18 cellular contexts compared by ENCODE assay signal in the genomic region with DNA sequence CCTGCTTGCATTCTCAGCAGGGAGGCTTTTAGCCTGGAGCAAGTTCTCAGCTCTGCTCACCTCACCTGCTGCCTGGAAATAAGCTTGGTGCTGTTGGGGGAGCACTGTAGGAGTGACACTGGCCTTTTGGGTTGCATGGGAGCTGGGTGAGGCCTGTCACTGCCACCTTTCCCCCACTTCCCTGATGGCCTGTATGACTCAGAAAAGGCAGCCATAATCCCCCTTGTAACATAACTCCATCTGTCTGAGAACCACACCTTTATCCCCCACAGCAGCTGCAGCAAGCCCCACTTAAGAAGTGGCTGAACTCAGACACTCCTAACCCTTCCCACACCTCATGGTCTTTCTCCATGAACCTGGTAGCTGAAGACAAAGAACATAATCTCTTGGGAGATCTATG.
"Had no signal": no experiment of that assay in that cellular context is flagged by ENCODE, and none has a peak within 500 bp of the region (broad histone marks: within the 10 kb centered on the region; RNA-seq: fewer than 3 reads in every experiment).

No MANE protein-coding gene starts in this region.

- H3K4me3 Mint-ChIP-seq: activated CD4-positive, alpha-beta T cell treated with anti-CD3 and anti-CD28 coated beads for 36 hours; activated CD8-positive, alpha-beta T cell treated with anti-CD3 and anti-CD28 coated beads for 36 hours; activated naive CD4-positive, alpha-beta T cell treated with anti-CD3 and anti-CD28 coated beads for 36 hours; neural crest cell; stimulated activated naive CD8-positive, alpha-beta T cell treated with anti-CD3 and anti-CD28 coated beads, Interleukin-15, Interleukin-2, amounts not matched to agents 100 ng/mL and 50 ng/mL, for 24 hours had no signal

- H3K27me3 ChIP-seq: cardiac muscle cell, gastroesophageal sphincter, pancreas, upper lobe of left lung had no signal

- H3K4me1 ChIP-seq: gastroesophageal sphincter, left ventricle myocardium inferior, pancreas, upper lobe of left lung had no signal

- H3K27ac ChIP-seq: cardiac muscle cell, coronary artery, gastroesophageal sphincter, left ventricle myocardium inferior, pancreas, upper lobe of left lung, VCaP had no signal

- H3K27ac Mint-ChIP-seq: activated CD4-positive, alpha-beta T cell treated with anti-CD3 and anti-CD28 coated beads for 36 hours; activated CD8-positive, alpha-beta T cell treated with anti-CD3 and anti-CD28 coated beads for 36 hours; activated naive CD4-positive, alpha-beta T cell treated with anti-CD3 and anti-CD28 coated beads for 36 hours; stimulated activated naive CD8-positive, alpha-beta T cell treated with anti-CD3 and anti-CD28 coated beads, Interleukin-15, Interleukin-2, amounts not matched to agents 100 ng/mL and 50 ng/mL, for 24 hours had no signal

- H3K36me3 ChIP-seq: cardiac muscle cell, gastroesophageal sphincter, left ventricle myocardium inferior, pancreas, upper lobe of left lung had no signal

- DNase-seq: activated CD4-positive, alpha-beta T cell treated with anti-CD3 and anti-CD28 coated beads for 36 hours; activated CD8-positive, alpha-beta T cell treated with anti-CD3 and anti-CD28 coated beads for 36 hours; activated naive CD4-positive, alpha-beta T cell treated with anti-CD3 and anti-CD28 coated beads for 36 hours; effector CD8-positive, alpha-beta T cell; kidney; left ventricle myocardium inferior; mesenchymal stem cell; pancreas; stimulated activated CD4-positive, alpha-beta T cell treated with anti-CD3 and anti-CD28 coated beads, Interleukin-4, amount 100 ng/mL, for 1 hour; stimulated activated CD8-positive, alpha-beta memory T cell treated with anti-CD3 and anti-CD28 coated beads, Interleukin-4, amount 100 ng/mL, for 48 hours; T1000; upper lobe of left lung had no signal

- H3K4me1 Mint-ChIP-seq: activated CD4-positive, alpha-beta T cell treated with anti-CD3 and anti-CD28 coated beads for 36 hours; neural crest cell had no signal

- H3K9me3 ChIP-seq: pancreas had no signal

- ATAC-seq: activated CD4-positive, alpha-beta T cell treated with anti-CD3 and anti-CD28 coated beads for 36 hours; activated CD8-positive, alpha-beta T cell treated with anti-CD3 and anti-CD28 coated beads for 36 hours; gastroesophageal sphincter; pancreas had no signal

- H3K4me3 ChIP-seq: cardiac muscle cell, coronary artery, gastroesophageal sphincter, left ventricle myocardium inferior, pancreas, upper lobe of left lung had no signal
